ENCODE assay signal across 1 cellular context in the genomic region with DNA sequence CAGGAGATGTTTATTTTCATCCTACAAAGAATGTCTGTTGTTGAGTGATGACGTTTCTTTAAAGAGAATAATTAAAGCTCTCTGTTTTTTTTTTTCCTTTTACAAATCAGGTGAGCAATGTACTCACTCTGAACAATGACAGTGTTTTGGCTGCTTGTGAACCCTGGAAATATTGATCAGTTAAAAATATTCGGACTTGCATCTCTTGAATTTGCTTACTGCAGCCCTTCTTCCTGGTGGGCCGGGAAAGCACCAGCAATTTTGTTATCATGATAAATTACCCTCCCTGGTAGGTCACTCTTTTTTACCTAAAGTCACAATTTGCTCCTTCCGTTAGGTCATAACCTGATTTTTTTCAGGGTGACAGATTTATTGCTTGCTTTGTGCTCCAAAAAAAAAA.
TF ChIP-seq lines count a peak whose summit lies in the region.

No MANE protein-coding gene starts in this region.

TF ChIP-seq in HepG2, 621 proteins besides CTCF, POLR2A, EP300 and RAD21 (continued from another document):
- TF ChIP-seq, protein P1, sequence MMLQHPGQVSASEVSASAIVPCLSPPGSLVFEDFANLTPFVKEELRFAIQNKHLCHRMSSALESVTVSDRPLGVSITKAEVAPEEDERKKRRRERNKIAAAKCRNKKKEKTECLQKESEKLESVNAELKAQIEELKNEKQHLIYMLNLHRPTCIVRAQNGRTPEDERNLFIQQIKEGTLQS (CRISPR knock-in tag; IDR thresholded peaks at IDR 0.05): no peak
- TF ChIP-seq MEF2D (CRISPR knock-in tag; IDR thresholded peaks at IDR 0.05): no peak
